8 cellular contexts compared by ENCODE assay signal in the genomic region with DNA sequence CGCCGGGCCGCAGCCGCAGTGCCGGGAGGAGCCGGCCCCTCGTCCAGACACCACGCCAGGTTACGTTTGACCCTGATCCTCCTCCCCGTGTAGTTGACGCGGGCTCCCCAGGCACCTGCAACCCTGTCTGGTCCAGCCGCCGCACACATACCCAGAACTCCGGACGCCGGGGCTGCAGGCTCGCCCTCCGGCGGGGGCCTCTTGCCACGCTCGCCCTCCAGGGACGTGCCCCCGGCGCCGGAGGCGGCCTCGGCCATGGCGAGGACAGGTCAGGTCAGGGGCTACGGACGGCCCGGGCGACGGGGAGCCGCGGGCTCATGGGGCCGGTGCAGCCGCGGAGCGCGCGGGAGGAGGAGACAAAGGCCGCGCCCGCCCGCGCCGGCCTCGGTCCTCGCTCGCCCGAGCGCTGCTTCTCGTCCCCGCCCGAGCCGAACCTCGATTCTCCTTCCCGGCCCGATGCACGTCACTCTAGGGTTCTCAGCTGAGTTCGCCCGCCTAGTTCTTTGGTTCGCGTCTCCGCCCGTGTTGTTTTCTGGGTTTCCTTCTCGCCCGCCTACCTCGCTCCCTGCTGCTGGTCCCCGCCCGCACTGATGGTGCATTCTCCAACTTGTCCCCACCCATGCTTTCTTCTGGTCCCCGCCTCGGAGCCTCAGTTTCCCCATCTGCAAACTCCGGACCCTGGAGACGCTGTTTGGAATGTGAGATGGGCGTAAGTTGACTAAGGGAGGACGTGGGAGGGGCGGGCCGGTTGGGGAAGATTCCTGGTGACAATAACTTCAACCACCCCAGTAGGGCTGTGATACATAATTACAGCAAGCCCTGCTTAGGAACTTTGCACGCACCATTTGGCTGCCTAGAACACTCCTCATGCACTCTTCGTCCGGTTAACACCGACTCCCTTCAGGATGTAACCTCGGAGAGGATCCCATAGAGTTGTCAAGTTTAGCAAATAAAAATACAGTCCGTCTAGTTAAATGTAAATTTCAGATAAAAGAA. TPM values are rescaled to one million over a fixed set of nuclear protein-coding genes. Genes with fewer than 3 reads are reported as not detected.
A peak's percentile ranks its signal among the peaks of the same experiment; 100 is the strongest.
DNase-seq lines count a peak whose midpoint lies in the region; FAIRE-seq lines count a peak whose summit lies in the region.

A gene with protein sequence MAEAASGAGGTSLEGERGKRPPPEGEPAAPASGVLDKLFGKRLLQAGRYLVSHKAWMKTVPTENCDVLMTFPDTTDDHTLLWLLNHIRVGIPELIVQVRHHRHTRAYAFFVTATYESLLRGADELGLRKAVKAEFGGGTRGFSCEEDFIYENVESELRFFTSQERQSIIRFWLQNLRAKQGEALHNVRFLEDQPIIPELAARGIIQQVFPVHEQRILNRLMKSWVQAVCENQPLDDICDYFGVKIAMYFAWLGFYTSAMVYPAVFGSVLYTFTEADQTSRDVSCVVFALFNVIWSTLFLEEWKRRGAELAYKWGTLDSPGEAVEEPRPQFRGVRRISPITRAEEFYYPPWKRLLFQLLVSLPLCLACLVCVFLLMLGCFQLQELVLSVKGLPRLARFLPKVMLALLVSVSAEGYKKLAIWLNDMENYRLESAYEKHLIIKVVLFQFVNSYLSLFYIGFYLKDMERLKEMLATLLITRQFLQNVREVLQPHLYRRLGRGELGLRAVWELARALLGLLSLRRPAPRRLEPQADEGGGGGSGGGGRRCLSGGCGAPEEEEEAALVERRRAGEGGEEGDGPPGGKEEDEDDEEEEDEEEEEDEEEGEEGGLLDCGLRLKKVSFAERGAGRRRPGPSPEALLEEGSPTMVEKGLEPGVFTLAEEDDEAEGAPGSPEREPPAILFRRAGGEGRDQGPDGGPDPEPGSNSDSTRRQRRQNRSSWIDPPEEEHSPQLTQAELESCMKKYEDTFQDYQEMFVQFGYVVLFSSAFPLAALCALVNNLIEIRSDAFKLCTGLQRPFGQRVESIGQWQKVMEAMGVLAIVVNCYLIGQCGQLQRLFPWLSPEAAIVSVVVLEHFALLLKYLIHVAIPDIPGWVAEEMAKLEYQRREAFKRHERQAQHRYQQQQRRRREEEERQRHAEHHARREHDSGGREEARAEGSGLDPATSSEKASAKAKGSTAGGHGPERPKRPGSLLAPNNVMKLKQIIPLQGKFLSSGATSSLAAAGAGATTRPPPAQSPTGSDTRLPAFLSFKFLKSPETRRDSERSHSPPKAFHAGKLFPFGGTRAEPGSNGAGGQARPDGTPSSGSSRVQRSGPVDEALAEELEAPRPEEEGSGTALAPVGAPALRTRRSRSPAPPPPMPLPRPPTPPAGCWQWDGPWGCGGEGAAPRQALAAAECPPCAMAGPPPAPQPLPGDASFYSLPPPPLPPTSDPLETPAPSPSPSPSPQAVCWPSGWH (minus strand): TSS at position 442 of the 996 bp plus-strand sequence. CDS start 185 bp downstream, at position 257.

- H2BK12ac ChIP-seq in neuronal stem cell (ENCODE audit: low read length), result peak within 1 kb of the TSS; percentile 63

- peak within 1 kb of the TSS; percentile 100 for H3K18ac ChIP-seq in neuronal stem cell (ENCODE audit: low read length)

- FAIRE-seq in frontal cortex (lab: Jason Lieb, UNC), result no peak

- no peaks in the 10 kb centered on the region for H4K20me1 ChIP-seq in GM23248 (ENCODE audit: insufficient read depth)

- peaks cover 7% of the 10 kb centered on the region; the same call in 1 of the 2 replicates for H3K4me1 ChIP-seq in GM23248 (ENCODE audit: insufficient read depth)
- peaks cover 27% of the 10 kb centered on the region for H3K4me1 ChIP-seq in SJSA1 (replicated peaks)
- H3K4me1 ChIP-seq in neuronal stem cell (ENCODE audit: control insufficient read depth in 2 of 2, insufficient read depth in 1 of 2, low read depth in 1 of 2, low read length in 2 of 2), result peaks cover 15 to 17% of the 10 kb centered on the region in 2 donors

- WGBS in GM23248 (ENCODE audit: low coverage in 1 of 2, low lambda C conversion rate in 2 of 2, missing lambda C conversion rate in 2 of 2), 2 experiments, result 3% methylated on average over 60 to 62 of the region's 86 CpGs
- WGBS in neuronal stem cell (ENCODE audit: extremely low coverage in 2 of 2, insufficient read length in 2 of 2, insufficient replicate concordance in 1 of 2), 2 donors, result no CpG with 5 or more reads among the region's 86 CpGs

- no peak within 1 kb of the TSS for H3K27ac ChIP-seq in GM23248
- no peak within 1 kb of the TSS for H3K27ac ChIP-seq in SJSA1
- H3K27ac ChIP-seq in neuronal stem cell (replicated peaks; ENCODE audit: low read length), result peak within 1 kb of the TSS; percentile 85

- no peaks in the 10 kb centered on the region for H3K36me3 ChIP-seq in GM23248 (ENCODE audit: low read depth)
- H3K36me3 ChIP-seq in SJSA1, result peaks cover 13% of the 10 kb centered on the region
- peaks cover 30 to 39% of the 10 kb centered on the region in 2 donors for H3K36me3 ChIP-seq in neuronal stem cell (replicated peaks in 1 of 2; ENCODE audit: control insufficient read depth in 2 of 2, insufficient read depth in 2 of 2, low read length in 2 of 2)

- H2AK5ac ChIP-seq in neuronal stem cell (ENCODE audit: low read depth, low read length), result peak within 1 kb of the TSS; percentile 73

- peak within 1 kb of the TSS; percentile 26 for H2BK5ac ChIP-seq in neuronal stem cell (ENCODE audit: low read length)

- H3K4me3 ChIP-seq in GM23248 (peak within 1 kb of the TSS; percentile 77), SJSA1 (peak within 1 kb of the TSS; percentile 56), neuronal stem cell (ENCODE audit: low read length in 2 of 2) (peak within 1 kb of the TSS; percentile 88 to 95)

- peak within 1 kb of the TSS; percentile 92 for H4K8ac ChIP-seq in neuronal stem cell (ENCODE audit: low read depth, low read length)

- no peaks in the 10 kb centered on the region for H3K79me2 ChIP-seq in GM23248 (ENCODE audit: insufficient read depth)

- peak within 1 kb of the TSS; percentile 81 for H2BK120ac ChIP-seq in neuronal stem cell (ENCODE audit: low read depth, low read length)

- H3K9me3 ChIP-seq in GM23248 (ENCODE audit: low read depth) (no peaks in the 10 kb centered on the region), SJSA1 (replicated peaks) (no peaks in the 10 kb centered on the region), neuronal stem cell (replicated peaks in 1 of 2; ENCODE audit: control insufficient read depth in 2 of 2, insufficient read depth in 1 of 2, low read depth in 1 of 2, low read length in 2 of 2) (peaks cover 3 to 5% of the 10 kb centered on the region in 2 donors)

- in situ Hi-C loops in GM23248 (cut with MboI), result no loop called here

- peak within 1 kb of the TSS; percentile 85 for H2BK15ac ChIP-seq in neuronal stem cell (ENCODE audit: low read length)

- no peaks in the 10 kb centered on the region for H3K9me2 ChIP-seq in GM23248 (ENCODE audit: insufficient read depth)

- peak within 1 kb of the TSS; percentile 95 for H4K91ac ChIP-seq in neuronal stem cell (ENCODE audit: low read depth, low read length, poor library complexity)

- peak within 1 kb of the TSS; percentile 93 for H3K4me2 ChIP-seq in GM23248 (ENCODE audit: unreplicated experiment)
- H3K4me2 ChIP-seq in neuronal stem cell (ENCODE audit: insufficient read depth, low read length, poor library complexity, severe bottlenecking), result peak within 1 kb of the TSS; percentile 87

- H3K23ac ChIP-seq in neuronal stem cell (ENCODE audit: low read depth, low read length, poor library complexity), result peak within 1 kb of the TSS; percentile 98

- H3K79me1 ChIP-seq in neuronal stem cell (ENCODE audit: low read depth, low read length), result peaks cover 7% of the 10 kb centered on the region

- H3K14ac ChIP-seq in neuronal stem cell (ENCODE audit: low read length), result peak within 1 kb of the TSS; percentile 100

- H3K27me3 ChIP-seq in GM23248 (replicated peaks; ENCODE audit: insufficient read depth), result no peaks in the 10 kb centered on the region
- H3K27me3 ChIP-seq in SJSA1 (replicated peaks), result no peaks in the 10 kb centered on the region
- no peaks in the 10 kb centered on the region for H3K27me3 ChIP-seq in neuronal stem cell (ENCODE audit: control insufficient read depth in 3 of 3, insufficient read depth in 3 of 3, low read depth in 1 of 3, low read length in 3 of 3)

- DNase-seq in COR-L47 (lab: John Stamatoyannopoulos, UW), result peak; percentile 97
- peak; percentile 99 for DNase-seq in GM23248
- peak; percentile 91 for DNase-seq in NAMALWA (ENCODE audit: low spot score)
- DNase-seq in SJSA1 (ENCODE audit: low read depth in 1 of 2, low spot score in 2 of 2), result peak; percentile 91 to 98
- peak; percentile 74 to 93 (median 88) for DNase-seq in activated naive CD4-positive, alpha-beta T cell (lab: John Stamatoyannopoulos, UW)
- DNase-seq in frontal cortex (ENCODE audit: low spot score in 2 of 2), result peak; percentile 97
- DNase-seq in neuronal stem cell (ENCODE audit: low spot score), result peak; percentile 96
- peak; percentile 98 for DNase-seq in stromal cell of bone marrow (ENCODE audit: low read depth)

- peak within 1 kb of the TSS; percentile 99 for H3K4ac ChIP-seq in neuronal stem cell (ENCODE audit: low read length)

- peaks cover 11% of the 10 kb centered on the region; the same call in 1 of the 2 replicates for H3F3A ChIP-seq in GM23248 (ENCODE audit: insufficient read depth)

- H3K9ac ChIP-seq in GM23248, result peak within 1 kb of the TSS; percentile 63
- H3K9ac ChIP-seq in neuronal stem cell (ENCODE audit: low read depth, low read length, poor library complexity), result peak within 1 kb of the TSS; percentile 100

- H2AFZ ChIP-seq in GM23248 (peak within 1 kb of the TSS; percentile 91), neuronal stem cell (ENCODE audit: low read length) (peak within 1 kb of the TSS; percentile 94)

RNA-seq across cellular contexts. Expression of the gene that starts here (rescaled TPM):
- 2.8 and 4.0 TPM in 2 replicates for total RNA-seq in GM23248 (2014; rRNA removed; shearing (Covaris generic))
- 0.52 and 0.61 TPM in 2 replicates for polyA plus RNA-seq in GM23248 (2016; fragmentation: Nextera tagmentation; extraction: Ambion mirVana)
- 2.9 and 5.3 TPM in 2 replicates for total RNA-seq in SJSA1 (2014; rRNA removed; shearing (Covaris generic))
- total RNA-seq in frontal cortex, result 20.0 TPM
- 12.9 TPM for polyA plus RNA-seq in neuronal stem cell (2013, experiment 1 of 2)
- polyA plus RNA-seq in neuronal stem cell (2013, experiment 2 of 2), result 13.2 TPM
